Comparison of ENCODE assay signal across 27 cellular contexts in the genomic region with DNA sequence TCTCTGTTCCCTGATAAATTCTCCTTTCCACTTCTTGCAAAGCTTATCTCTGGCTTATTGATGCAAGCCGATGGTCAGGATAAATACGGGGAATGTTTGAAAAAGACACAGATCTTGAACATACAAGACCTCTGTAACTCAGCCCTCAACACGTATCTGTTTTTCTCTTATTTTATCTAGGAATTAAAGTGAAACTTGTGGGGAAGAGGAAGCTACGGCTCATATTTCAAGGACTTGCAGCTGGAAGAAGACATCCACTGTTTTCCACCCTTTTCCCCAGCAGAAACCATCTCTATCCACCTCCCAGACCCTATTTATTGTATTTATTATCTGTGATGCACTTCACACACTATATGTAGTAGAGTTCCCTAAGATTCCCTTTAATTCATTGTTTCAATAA.
"Had no signal": no experiment of that assay in that cellular context is flagged by ENCODE, and none has a peak within 500 bp of the region (broad histone marks: within the 10 kb centered on the region; RNA-seq: fewer than 3 reads in every experiment).

No MANE protein-coding gene starts in this region.

- H3K36me3 Mint-ChIP-seq: immature natural killer cell; mesothelial cell of epicardium; naive B cell; natural killer cell; stimulated activated naive B cell treated with anti-CD40 and anti-IgM and Interleukin-4, amounts not matched to agents 10 μg/mL and 1 μg/mL and 100 μg/mL, for 72 hours had no signal

- H3K9me3 Mint-ChIP-seq: immature natural killer cell; natural killer cell; stimulated activated naive B cell treated with anti-CD40 and anti-IgM and Interleukin-4, amounts not matched to agents 10 μg/mL and 1 μg/mL and 100 μg/mL, for 72 hours had no signal

- H3K27me3 Mint-ChIP-seq: stimulated activated naive B cell treated with anti-CD40 and anti-IgM and Interleukin-4, amounts not matched to agents 10 μg/mL and 1 μg/mL and 100 μg/mL, for 72 hours had no signal

- DNase-seq: hypothalamus; immature natural killer cell; islet precursor cell; left ventricle myocardium inferior; mesendoderm; naive B cell; natural killer cell; pancreas; posterior cingulate gyrus; retina; right cardiac atrium; stimulated activated CD4-positive, alpha-beta T cell treated with anti-CD3 and anti-CD28 coated beads, Interleukin-12 subunit alpha, Interleukin-12 subunit beta, amount 100 ng/mL, for 4 hours; stimulated activated CD4-positive, alpha-beta T cell treated with anti-CD3 and anti-CD28 coated beads, Interleukin-15, amount 100 ng/mL, for 24 hours; stimulated activated CD4-positive, alpha-beta T cell treated with anti-CD3 and anti-CD28 coated beads, Interleukin-2, amount 100 ng/mL, for 24 hours; stimulated activated CD4-positive, alpha-beta T cell treated with anti-CD3 and anti-CD28 coated beads, Interleukin-4, amount 100 ng/mL, for 1 hour; stimulated activated naive B cell treated with anti-CD40 and anti-IgM and Interleukin-4, amounts not matched to agents 10 μg/mL and 1 μg/mL and 100 μg/mL, for 72 hours; stimulated activated naive CD8-positive, alpha-beta T cell treated with anti-CD3 and anti-CD28 coated beads, Interleukin-15, Interleukin-2, amounts not matched to agents 100 U/mL and 50 U/mL, for 24 hours; stomach; testis; thyroid gland; transverse colon; upper lobe of left lung had no signal

- H3K9me3 ChIP-seq: left ventricle myocardium inferior, pancreas, prostate gland, stomach, testis, thyroid gland, transverse colon, upper lobe of left lung, vagina had no signal

- H3K27ac Mint-ChIP-seq: immature natural killer cell; mesothelial cell of epicardium; naive B cell; natural killer cell; stimulated activated naive B cell treated with anti-CD40 and anti-IgM and Interleukin-4, amounts not matched to agents 10 μg/mL and 1 μg/mL and 100 μg/mL, for 72 hours had no signal

- H3K4me3 Mint-ChIP-seq: immature natural killer cell; mesothelial cell of epicardium; natural killer cell; stimulated activated naive B cell treated with anti-CD40 and anti-IgM and Interleukin-4, amounts not matched to agents 10 μg/mL and 1 μg/mL and 100 μg/mL, for 72 hours had no signal

- H3K36me3 ChIP-seq: left ventricle myocardium inferior, pancreas, prostate gland, stomach, thyroid gland, transverse colon, upper lobe of left lung, vagina had no signal

- ATAC-seq: natural killer cell; pancreas; right cardiac atrium; sciatic nerve; stimulated activated naive B cell treated with anti-CD40 and anti-IgM and Interleukin-4, amounts not matched to agents 10 μg/mL and 1 μg/mL and 100 μg/mL, for 72 hours; stimulated activated naive CD8-positive, alpha-beta T cell treated with anti-CD3 and anti-CD28 coated beads, Interleukin-15, Interleukin-2, amounts not matched to agents 100 U/mL and 50 U/mL, for 24 hours had no signal

- H3K4me1 ChIP-seq: pancreas, prostate gland had no signal

- H3K4me3 ChIP-seq: left ventricle myocardium inferior, lung, pancreas, prostate gland, stomach, testis, thyroid gland, transverse colon, upper lobe of left lung, vagina had no signal

- H3K27me3 ChIP-seq: pancreas, stomach, testis, thyroid gland, transverse colon, upper lobe of left lung, vagina had no signal
